ENCODE assay signal across 9 cellular contexts in the genomic region with DNA sequence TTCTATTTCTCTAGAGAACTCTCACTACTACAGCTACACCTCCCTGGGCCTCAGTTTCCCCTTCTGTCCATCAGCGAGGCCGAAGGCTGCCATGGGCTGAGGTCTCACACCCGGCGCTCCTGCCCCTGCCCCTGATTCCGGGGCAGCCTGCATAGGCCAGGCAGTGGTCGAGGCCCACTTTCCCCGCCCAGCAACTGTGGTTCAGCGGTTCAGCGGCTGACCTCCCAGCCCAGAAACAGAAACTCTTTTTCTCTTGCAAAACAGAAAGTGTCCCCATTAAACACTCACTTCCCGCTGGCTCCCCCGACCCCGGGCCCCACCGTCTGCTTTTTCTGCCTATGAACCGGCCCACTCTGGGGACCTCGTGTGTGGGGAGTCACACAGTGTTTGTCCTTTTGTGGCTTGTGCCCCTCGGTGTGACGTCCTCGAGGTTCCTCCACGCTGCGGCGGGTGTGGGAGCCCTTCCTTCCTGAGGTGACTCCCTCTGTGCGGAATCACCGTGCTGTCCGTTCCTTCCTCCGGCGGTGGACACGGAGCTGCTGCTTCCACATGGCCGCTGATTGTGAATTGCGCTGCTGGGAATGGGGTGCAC. TPM values are rescaled to one million over a fixed set of nuclear protein-coding genes. Genes with fewer than 3 reads are reported as not detected.
DNase-seq lines count a peak whose midpoint lies in the region; ATAC-seq, FAIRE-seq and TF ChIP-seq lines count a peak whose summit lies in the region.
"Had no signal": no experiment of that assay in that cellular context is flagged by ENCODE, and none has a peak within 500 bp of the region (broad histone marks: within the 10 kb centered on the region; RNA-seq: fewer than 3 reads in every experiment).

No MANE protein-coding gene starts in this region.

- ATAC-seq in HG03175 (IDR thresholded peaks at IDR 0.05; ENCODE audit: unreplicated experiment) = no peak

- peak overlapping the region; percentile 34 for H3K4me3 ChIP-seq in GM12865 (ENCODE audit: low read depth, low read length)
- H3K4me3 ChIP-seq in tibial nerve = peak overlapping the region in 3 of 4 donors; percentile 8 to 57 (median 37)
- H3K4me3 ChIP-seq: HAP-1 had no signal

- H3K27ac ChIP-seq in tibial nerve = peak overlapping the region; percentile 63 to 85 (median 78)

- TF ChIP-seq CTCF in GM12865 (IDR thresholded peaks at IDR 0.05; ENCODE audit: insufficient read depth, low read depth, low read length, missing control alignments) = no peak
- TF ChIP-seq CTCF in tibial nerve (IDR thresholded peaks at IDR 0.05) = no peak
- TF ChIP-seq CTCF in D721Med (IDR thresholded peaks at IDR 0.05; ENCODE audit: insufficient read depth, missing control alignments) = no peak

- TF ChIP-seq POLR2A in tibial nerve (IDR thresholded peaks at IDR 0.05) = no peak

- peak; percentile 65 for DNase-seq in GM12865 (ENCODE audit: low read depth)
- DNase-seq in HuH-7.5 (ENCODE audit: low spot score) = peak; percentile 7
- DNase-seq in activated gamma-delta T cell (lab: John Stamatoyannopoulos, UW) = peak; percentile 56
- DNase-seq in medulla oblongata (ENCODE audit: extremely low spot score) = peak; percentile 65
- peak; percentile 31 to 36 for DNase-seq in tibial nerve (ENCODE audit: low spot score in 2 of 2)
- DNase-seq in RCC 7860 (ENCODE audit: low spot score) = no peak
- DNase-seq in D721Med (ENCODE audit: insufficient read length, low spot score) = no peak

- FAIRE-seq in RCC 7860 (lab: Jason Lieb, UNC) (no peak), D721Med (lab: Jason Lieb, UNC) (no peak)

- H3K27me3 ChIP-seq in tibial nerve = peaks cover 0 to 6% of the 10 kb centered on the region in 2 donors

- H3K36me3 ChIP-seq in tibial nerve = no peaks in the 10 kb centered on the region
- H3K36me3 ChIP-seq: HAP-1 had no signal

- 41 to 48% methylated on average over 29 of the region's 29 CpGs for WGBS in tibial nerve, 2 donors

- peak in 1 of 2 donors; percentile 53 for TF ChIP-seq EP300 in tibial nerve (IDR thresholded peaks at IDR 0.05)

- no peaks in the 10 kb centered on the region for H3K9me3 ChIP-seq in tibial nerve
- H3K9me3 ChIP-seq: HAP-1 had no signal

- H3K4me1 ChIP-seq in tibial nerve = peaks cover 0 to 33% (median 16%) of the 10 kb centered on the region in 4 donors

RNA-seq across cellular contexts. Expression of a gene that starts 16.0 kb away (rescaled TPM):
- under 1 TPM in 3 of 4 donors, not detected in 1; 0.22 to 0.60 (median 0.42) TPM for total RNA-seq in tibial nerve

RNA-seq across cellular contexts. Expression of a gene that starts 26.8 kb away (rescaled TPM):
- not detected for total RNA-seq in tibial nerve

RNA-seq across cellular contexts. Expression of a gene that starts 33.7 kb away (rescaled TPM):
- 1 to 10 TPM in 2 of 4 donors, not detected in 2; 1.1 to 1.6 TPM for total RNA-seq in tibial nerve

Comparison
In these comparisons a context has a peak if more than half of its experiments do, and no peak if none do; other contexts are left out.
1. DNase-seq: peak in GM12865 (single experiment), HuH-7.5 (single experiment), activated gamma-delta T cell (single experiment), medulla oblongata (single experiment) and tibial nerve (2 of 2); none in RCC 7860 (single experiment) and D721Med (single experiment).